In genomic region chr12:132529156-132529839, GRCh38 we compare ENCODE assay signal across 22 cellular contexts.
"Had no signal": no experiment of that assay in that cellular context is flagged by ENCODE, and none has a peak within 500 bp of the region (broad histone marks: within the 10 kb centered on the region; RNA-seq: fewer than 3 reads in every experiment).

No MANE protein-coding gene starts in this region.

- H3K4me3 ChIP-seq: dorsolateral prefrontal cortex, gastrocnemius medialis, hepatocyte, lung, psoas muscle, right lobe of liver, testis, tibial nerve had no signal

- H2AFZ ChIP-seq: hepatocyte had no signal

- H3K79me2 ChIP-seq: hepatocyte had no signal

- H3K4me1 ChIP-seq: gastrocnemius medialis, right lobe of liver had no signal

- H3K27me3 ChIP-seq: dorsolateral prefrontal cortex, gastrocnemius medialis, hepatocyte, neutrophil, right lobe of liver, testis, tibial nerve had no signal

- H3K9me3 ChIP-seq: gastrocnemius medialis, neutrophil, psoas muscle, right lobe of liver, testis had no signal

- H3K36me3 ChIP-seq: gastrocnemius medialis, right lobe of liver had no signal

- DNase-seq: cortex of kidney; dorsolateral prefrontal cortex; effector CD8-positive, alpha-beta T cell; gastrocnemius medialis; kidney; left cardiac atrium; left ventricle myocardium superior; mesendoderm; naive B cell; psoas muscle; retina; right lobe of liver; stimulated activated CD4-positive, alpha-beta T cell treated with anti-CD3 and anti-CD28 coated beads, Interleukin-15, amount 100 ng/mL, for 24 hours; stimulated activated CD4-positive, alpha-beta T cell treated with anti-CD3 and anti-CD28 coated beads, Interleukin-1b, Interleukin-23, amount 100 ng/mL, for 48 hours; stimulated activated CD4-positive, alpha-beta T cell treated with anti-CD3 and anti-CD28 coated beads, Interleukin-4, amount 100 ng/mL, for 24 hours; stimulated activated naive B cell treated with anti-CD40 and anti-IgM and Interleukin-4, amounts not matched to agents 10 μg/mL and 1 μg/mL and 100 μg/mL, for 72 hours; stimulated activated naive CD8-positive, alpha-beta T cell treated with anti-CD3 and anti-CD28 coated beads, Interleukin-15, amount 100 ng/mL, for 72 hours; testis had no signal

- H3K27ac ChIP-seq: gastrocnemius medialis, hepatocyte, neutrophil, psoas muscle, right lobe of liver, testis, tibial nerve had no signal

- H3K4me2 ChIP-seq: hepatocyte had no signal
